8 cellular contexts compared by ENCODE assay signal in the genomic region with DNA sequence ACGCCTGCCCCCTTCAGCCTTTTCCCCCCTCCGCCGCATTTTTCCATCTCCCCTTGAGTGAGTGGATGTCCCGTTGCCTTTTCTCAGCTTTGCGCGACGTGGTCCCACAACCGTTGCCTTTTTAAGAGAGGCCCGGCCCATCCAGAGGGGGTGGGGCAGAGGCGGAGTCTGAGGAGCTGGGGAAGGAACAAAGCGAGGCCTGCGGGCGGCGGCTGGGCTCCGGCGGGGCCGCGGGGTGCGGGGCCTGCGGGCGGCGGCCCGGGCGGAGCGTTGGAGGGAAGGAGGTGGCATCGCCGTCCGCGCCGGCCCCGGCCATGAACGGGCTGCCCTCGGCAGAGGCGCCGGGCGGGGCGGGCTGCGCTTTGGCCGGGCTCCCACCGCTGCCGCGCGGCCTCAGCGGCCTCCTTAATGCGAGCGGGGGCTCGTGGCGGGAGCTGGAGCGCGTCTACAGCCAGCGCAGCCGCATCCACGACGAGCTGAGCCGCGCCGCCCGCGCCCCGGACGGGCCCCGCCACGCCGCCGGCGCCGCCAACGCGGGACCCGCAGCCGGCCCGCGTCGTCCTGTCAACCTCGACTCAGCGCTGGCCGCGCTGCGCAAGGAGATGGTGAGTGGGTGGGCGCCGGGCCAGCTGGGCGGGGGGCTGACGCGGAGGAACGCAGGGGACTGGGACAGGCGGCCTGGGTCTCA. TPM values are rescaled to one million over a fixed set of nuclear protein-coding genes. Genes with fewer than 3 reads are reported as not detected.
DNase-seq lines count a peak whose midpoint lies in the region; ATAC-seq and TF ChIP-seq lines count a peak whose summit lies in the region.

TSS of gene FAM89B (plus strand) at position 183 of the 688 bp plus-strand sequence. CDS start at position 315, 132 bp downstream.

- CTCF ChIA-PET in CD8-positive, alpha-beta T cell (lab: Charles Lee), result interaction anchor here (0.9 to 5.9 kb wide), 18 partner anchors 11 to 139 kb away, joined by 3 to 89 read pairs (median 4); partner anchors contain the start of genes KAT5, KCNK7, LTBP3 and PCNX3

- POLR2A ChIA-PET in CD8-positive, alpha-beta T cell (lab: Charles Lee), result interaction anchor here (0.6 to 4.7 kb wide), 25 partner anchors 7 to 287 kb away, joined by 3 to 54 read pairs (median 4); partner anchors contain the start of genes LTBP3, MALAT1, MAP3K11 and PCNX3

- no peak for TF ChIP-seq CTCF in CD8-positive, alpha-beta T cell (IDR thresholded peaks at IDR 0.05)
- no peak for TF ChIP-seq CTCF in natural killer cell (IDR thresholded peaks at IDR 0.05)

- H3K27ac ChIP-seq in CD8-positive, alpha-beta T cell (ENCODE audit: low read depth, low read length), result peak within 1 kb of the TSS; percentile 94

- H3K9me3 Mint-ChIP-seq in CD8-positive, alpha-beta T cell, result no peaks in the 10 kb centered on the region
- H3K9me3 Mint-ChIP-seq in natural killer cell, result no peaks in the 10 kb centered on the region

- no peaks in the 10 kb centered on the region for H3K27me3 ChIP-seq in CD8-positive, alpha-beta T cell (ENCODE audit: insufficient read depth, low read length)

- H3K4me1 ChIP-seq in CD8-positive, alpha-beta T cell (ENCODE audit: insufficient read depth, low read length), result peaks cover 67% of the 10 kb centered on the region

- no peak for TF ChIP-seq RAD21 in Ishikawa (IDR thresholded peaks at IDR 0.05; ENCODE audit: low read depth)

- intact Hi-C loops in CD8-positive, alpha-beta T cell (cut with DNase I, micrococcal nuclease), result loop anchor here (5.0 kb wide), 5 partner anchors 145 to 545 kb away; partner anchors contain the start of genes SLC25A45 (in 2 of the 2), SAC3D1 (in 1 of the 2) and SNX15 (in 1 of the 2)
- intact Hi-C loops in natural killer cell (cut with micrococcal nuclease), result loop anchor here (5.0 kb wide), 2 partner anchors 155 to 185 kb away; partner anchors contain the start of gene FRMD8

- H3K36me3 ChIP-seq in CD8-positive, alpha-beta T cell (ENCODE audit: insufficient read depth, low read length), result peaks cover 4% of the 10 kb centered on the region

- no peak; the same call in 1 of the 2 replicates for TF ChIP-seq EP300 in Ishikawa (IDR thresholded peaks at IDR 0.05; ENCODE audit: borderline replicate concordance)

- H3K4me3 Mint-ChIP-seq in CD8-positive, alpha-beta T cell, result peak within 1 kb of the TSS; percentile 99
- H3K4me3 Mint-ChIP-seq in natural killer cell, result peak within 1 kb of the TSS; percentile 98

- H3K36me3 Mint-ChIP-seq in CD8-positive, alpha-beta T cell, result peaks cover 23% of the 10 kb centered on the region
- H3K36me3 Mint-ChIP-seq in natural killer cell, result no peaks in the 10 kb centered on the region

- H3K9me3 ChIP-seq in CD8-positive, alpha-beta T cell (ENCODE audit: low read length), result no peaks in the 10 kb centered on the region

- peak; percentile 31; the same call in 1 of the 2 replicates for TF ChIP-seq POLR2A in Raji (IDR thresholded peaks at IDR 0.05; ENCODE audit: insufficient read depth, low read depth, low read length)

- H3K4me3 ChIP-seq in CD8-positive, alpha-beta T cell (ENCODE audit: low read depth, low read length), result peak within 1 kb of the TSS; percentile 94

- peak; percentile 77 to 92 (median 90) for DNase-seq in CD8-positive, alpha-beta T cell
- DNase-seq in activated effector memory CD4-positive, alpha-beta T cell treated with Interleukin-2 at 50 U/mL for 16 hours, result peak; percentile 86
- DNase-seq in fibroblast of peridontal ligament (ENCODE audit: extremely low read depth), result peak; percentile 79
- peak; percentile 81 for DNase-seq in natural killer cell
- DNase-seq in stimulated activated naive CD4-positive, alpha-beta T cell (lab: John Stamatoyannopoulos, UW), result peak; percentile 77 to 87 (median 83)

- H3K27ac Mint-ChIP-seq in CD8-positive, alpha-beta T cell, result peak within 1 kb of the TSS; percentile 90
- H3K27ac Mint-ChIP-seq in natural killer cell, result peak within 1 kb of the TSS; percentile 99

- no peaks in the 10 kb centered on the region for H3K27me3 Mint-ChIP-seq in CD8-positive, alpha-beta T cell (ENCODE audit: low read depth)
- H3K27me3 Mint-ChIP-seq in natural killer cell (ENCODE audit: low read depth in 2 of 2), result no peaks in the 10 kb centered on the region

- H3K4me1 Mint-ChIP-seq in CD8-positive, alpha-beta T cell (ENCODE audit: low read depth), result peaks cover 66% of the 10 kb centered on the region
- H3K4me1 Mint-ChIP-seq in natural killer cell, result peaks cover 60 to 85% of the 10 kb centered on the region in 2 donors

- peak; percentile 18 for ATAC-seq in CD8-positive, alpha-beta T cell
- ATAC-seq in natural killer cell (peak; percentile 13 to 17 (median 16)), GM18868 (IDR thresholded peaks at IDR 0.05; ENCODE audit: unreplicated experiment) (no peak)

TF ChIP-seq in Ishikawa, 13 proteins besides CTCF, POLR2A, EP300 and RAD21:
- peak; percentile 19; the same call in 1 of the 2 replicates for TF ChIP-seq MAX (IDR thresholded peaks at IDR 0.05)
- TF ChIP-seq, protein P1, sequence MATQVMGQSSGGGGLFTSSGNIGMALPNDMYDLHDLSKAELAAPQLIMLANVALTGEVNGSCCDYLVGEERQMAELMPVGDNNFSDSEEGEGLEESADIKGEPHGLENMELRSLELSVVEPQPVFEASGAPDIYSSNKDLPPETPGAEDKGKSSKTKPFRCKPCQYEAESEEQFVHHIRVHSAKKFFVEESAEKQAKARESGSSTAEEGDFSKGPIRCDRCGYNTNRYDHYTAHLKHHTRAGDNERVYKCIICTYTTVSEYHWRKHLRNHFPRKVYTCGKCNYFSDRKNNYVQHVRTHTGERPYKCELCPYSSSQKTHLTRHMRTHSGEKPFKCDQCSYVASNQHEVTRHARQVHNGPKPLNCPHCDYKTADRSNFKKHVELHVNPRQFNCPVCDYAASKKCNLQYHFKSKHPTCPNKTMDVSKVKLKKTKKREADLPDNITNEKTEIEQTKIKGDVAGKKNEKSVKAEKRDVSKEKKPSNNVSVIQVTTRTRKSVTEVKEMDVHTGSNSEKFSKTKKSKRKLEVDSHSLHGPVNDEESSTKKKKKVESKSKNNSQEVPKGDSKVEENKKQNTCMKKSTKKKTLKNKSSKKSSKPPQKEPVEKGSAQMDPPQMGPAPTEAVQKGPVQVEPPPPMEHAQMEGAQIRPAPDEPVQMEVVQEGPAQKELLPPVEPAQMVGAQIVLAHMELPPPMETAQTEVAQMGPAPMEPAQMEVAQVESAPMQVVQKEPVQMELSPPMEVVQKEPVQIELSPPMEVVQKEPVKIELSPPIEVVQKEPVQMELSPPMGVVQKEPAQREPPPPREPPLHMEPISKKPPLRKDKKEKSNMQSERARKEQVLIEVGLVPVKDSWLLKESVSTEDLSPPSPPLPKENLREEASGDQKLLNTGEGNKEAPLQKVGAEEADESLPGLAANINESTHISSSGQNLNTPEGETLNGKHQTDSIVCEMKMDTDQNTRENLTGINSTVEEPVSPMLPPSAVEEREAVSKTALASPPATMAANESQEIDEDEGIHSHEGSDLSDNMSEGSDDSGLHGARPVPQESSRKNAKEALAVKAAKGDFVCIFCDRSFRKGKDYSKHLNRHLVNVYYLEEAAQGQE (IDR thresholded peaks at IDR 0.05; ENCODE audit: low read depth), result no peak
- TF ChIP-seq NFIC (IDR thresholded peaks at IDR 0.05), result 0 out of 2 replicates have a peak, but pooled peaks have one; percentile 10
TF ChIP-seq in Ishikawa: peak in this region for 2.

RNA-seq across cellular contexts. Expression of gene FAM89B, which starts in this region (rescaled TPM):
- 10 to 100 TPM; 20.6 to 20.8 TPM for total RNA-seq in CD8-positive, alpha-beta T cell
- total RNA-seq in natural killer cell, result 10 to 100 TPM; 41.4 to 52.4 (median 44.6) TPM
